11 cellular contexts compared by ENCODE assay signal in the genomic region with DNA sequence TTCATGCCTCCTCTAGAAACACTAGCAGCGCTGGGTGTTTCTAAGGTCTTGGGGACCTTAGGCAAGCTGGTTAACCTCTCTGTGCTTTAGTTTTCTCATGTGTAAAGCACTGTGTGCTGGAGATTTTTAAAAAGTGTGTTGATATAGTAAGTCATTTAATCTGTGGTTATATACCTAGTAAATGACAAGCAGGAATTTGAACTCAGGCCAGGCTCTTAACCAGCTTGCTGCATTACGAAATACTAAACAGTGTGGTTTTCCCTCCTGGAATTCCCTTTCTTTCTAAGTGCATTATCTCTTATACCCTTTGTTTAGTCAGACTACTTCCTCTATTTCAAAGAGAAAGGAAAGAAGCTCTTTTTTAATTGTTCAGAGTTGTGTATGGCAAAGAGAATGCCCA. TPM values are rescaled to one million over a fixed set of nuclear protein-coding genes. Genes with fewer than 3 reads are reported as not detected.
DNase-seq lines count a peak whose midpoint lies in the region; ATAC-seq and TF ChIP-seq lines count a peak whose summit lies in the region.
"Had no signal": no experiment of that assay in that cellular context is flagged by ENCODE, and none has a peak within 500 bp of the region (broad histone marks: within the 10 kb centered on the region; RNA-seq: fewer than 3 reads in every experiment).

No MANE protein-coding gene starts in this region.

- H3K9me3 ChIP-seq in sigmoid colon: no peaks in the 10 kb centered on the region
- no peaks in the 10 kb centered on the region for H3K9me3 ChIP-seq in vagina
- H3K9me3 ChIP-seq: heart right ventricle had no signal

- ATAC-seq in T-cell (replicated peaks in 1 of 4): no peak
- ATAC-seq: heart right ventricle had no signal

- no peak for TF ChIP-seq EP300 in sigmoid colon (IDR thresholded peaks at IDR 0.05)

- peak; percentile 23 for DNase-seq in Calu3
- peak; percentile 96 for DNase-seq in NCI-H226
- DNase-seq in endothelial cell (ENCODE audit: low spot score): no peak
- peak; percentile 56 for DNase-seq in non-pigmented ciliary epithelial cell (ENCODE audit: low read depth)
- no peak for DNase-seq in cerebellar nuclear complex (lab: John Stamatoyannopoulos, UW)
- no peak for DNase-seq in sigmoid colon
- no peak for DNase-seq in T-cell
- no peak for DNase-seq in vagina (ENCODE audit: extremely low spot score in 2 of 2)
- DNase-seq: activated B cell treated with CpG ODN at 0.5 μM for 24 hours, heart right ventricle, NCI-H82 had no signal

- H3K27ac ChIP-seq in sigmoid colon (peak overlapping the region in 2 of 4 donors; percentile 27 to 36), vagina (no peak overlapping the region)
- H3K27ac ChIP-seq: heart right ventricle had no signal

- no peak for TF ChIP-seq POLR2A in sigmoid colon (IDR thresholded peaks at IDR 0.05)
- TF ChIP-seq POLR2A in vagina (IDR thresholded peaks at IDR 0.05): no peak

- H3K9me3 Mint-ChIP-seq in Calu3 (ENCODE audit: low read depth, unreplicated experiment): no peaks in the 10 kb centered on the region
- no peaks in the 10 kb centered on the region for H3K9me3 Mint-ChIP-seq in endothelial cell (ENCODE audit: unreplicated experiment)
- H3K9me3 Mint-ChIP-seq in T-cell: no peaks in the 10 kb centered on the region
- H3K9me3 Mint-ChIP-seq: activated B cell treated with CpG ODN at 0.5 μM for 24 hours had no signal

- POLR2A ChIA-PET in T-cell (lab: Charles Lee): interaction anchor here in 1 of 2 donors (0.7 kb wide), 1 partner anchor 277 kb away, joined by 3 read pairs; no protein-coding TSS in a partner anchor

- H3K4me3 Mint-ChIP-seq in Calu3 (ENCODE audit: low read depth, unreplicated experiment): no peak overlapping the region
- no peak overlapping the region for H3K4me3 Mint-ChIP-seq in endothelial cell (ENCODE audit: unreplicated experiment)
- no peak overlapping the region for H3K4me3 Mint-ChIP-seq in T-cell
- H3K4me3 Mint-ChIP-seq: activated B cell treated with CpG ODN at 0.5 μM for 24 hours had no signal

- TF ChIP-seq CTCF in Calu3 (IDR thresholded peaks at IDR 0.05; ENCODE audit: unreplicated experiment): no peak
- no peak for TF ChIP-seq CTCF in endothelial cell (IDR thresholded peaks at IDR 0.05; ENCODE audit: unreplicated experiment)
- TF ChIP-seq CTCF in sigmoid colon (IDR thresholded peaks at IDR 0.05): no peak
- no peak for TF ChIP-seq CTCF in vagina (IDR thresholded peaks at IDR 0.05)

- no peak overlapping the region for H3K4me3 ChIP-seq in sigmoid colon
- no peak overlapping the region for H3K4me3 ChIP-seq in vagina
- H3K4me3 ChIP-seq: heart right ventricle had no signal

- intact Hi-C loops in Calu3 (cut with micrococcal nuclease; ENCODE audit: unreplicated experiment): loop anchor here (1.0 kb wide), 1 partner anchor 128 kb away; no protein-coding TSS in a partner anchor
- intact Hi-C loops in sigmoid colon (cut with DNase I): no loop called here
- intact Hi-C loops in vagina (cut with DNase I): loop anchor here (5.0 kb wide), 1 partner anchor 281 kb away; no protein-coding TSS in a partner anchor

- WGBS in sigmoid colon, 2 donors: 29 to 46% methylated on average over 2 of the region's 2 CpGs

- peaks cover 9% of the 10 kb centered on the region for H3K4me1 Mint-ChIP-seq in Calu3 (ENCODE audit: low read depth, unreplicated experiment)
- H3K4me1 Mint-ChIP-seq in endothelial cell (ENCODE audit: unreplicated experiment): peaks cover 46% of the 10 kb centered on the region
- no peaks in the 10 kb centered on the region for H3K4me1 Mint-ChIP-seq in T-cell
- H3K4me1 Mint-ChIP-seq: activated B cell treated with CpG ODN at 0.5 μM for 24 hours had no signal

- H3K4me1 ChIP-seq in sigmoid colon (peaks cover 0 to 56% (median 36%) of the 10 kb centered on the region in 4 donors), vagina (peaks cover 52% of the 10 kb centered on the region)

- H3K27ac Mint-ChIP-seq in Calu3 (ENCODE audit: unreplicated experiment) (no peak overlapping the region), endothelial cell (ENCODE audit: unreplicated experiment) (peak overlapping the region; percentile 90), T-cell (no peak overlapping the region)
- H3K27ac Mint-ChIP-seq: activated B cell treated with CpG ODN at 0.5 μM for 24 hours had no signal

- H3K27me3 ChIP-seq in sigmoid colon (no peaks in the 10 kb centered on the region), vagina (no peaks in the 10 kb centered on the region)

- H3K36me3 ChIP-seq in sigmoid colon (no peaks in the 10 kb centered on the region), vagina (no peaks in the 10 kb centered on the region)
- H3K36me3 ChIP-seq: heart right ventricle had no signal

- H3K36me3 Mint-ChIP-seq in Calu3 (ENCODE audit: insufficient read depth, unreplicated experiment): no peaks in the 10 kb centered on the region
- H3K36me3 Mint-ChIP-seq in endothelial cell (ENCODE audit: low read depth, unreplicated experiment): no peaks in the 10 kb centered on the region
- H3K36me3 Mint-ChIP-seq in T-cell: no peaks in the 10 kb centered on the region

- CTCF ChIA-PET in Calu3 (lab: Charles Lee) (interaction anchor here (1.1 to 1.7 kb wide), 3 partner anchors 14 to 357 kb away, joined by 5 to 6 read pairs (median 5); no protein-coding TSS in a partner anchor), T-cell (lab: Charles Lee) (interaction anchor here (0.6 to 2.8 kb wide), 5 partner anchors 16 to 356 kb away, joined by 3 to 14 read pairs (median 3); no protein-coding TSS in a partner anchor)

- no TSS peak for BruUV-seq in Calu3 (replicated peaks; lab: Mats Ljungman, UMichigan)

- H3K27me3 Mint-ChIP-seq in Calu3 (ENCODE audit: unreplicated experiment) (no peaks in the 10 kb centered on the region), endothelial cell (ENCODE audit: unreplicated experiment) (no peaks in the 10 kb centered on the region), T-cell (peaks cover 2 to 6% of the 10 kb centered on the region in 2 donors)

RNA-seq across cellular contexts. Expression of a gene that starts 26.5 kb away (rescaled TPM):
- total RNA-seq in Calu3 (2022) (20.4 and 35.1 TPM in 2 replicates), endothelial cell (ENCODE audit: unreplicated experiment) (140 TPM), sigmoid colon (10 to 100 TPM; 19.3 to 42.1 (median 26.8) TPM), T-cell (10 to 100 TPM in 3 of 5 donors, 1 to 10 TPM in 2; 5.0 to 16.6 (median 10.2) TPM), vagina (21.9 TPM)
- polyA plus RNA-seq in sigmoid colon: 10 to 100 TPM in 1 of 3 donors, 1 to 10 TPM in 2; 9.0 to 56.5 (median 9.2) TPM

Comparison
In these comparisons a context has a peak if more than half of its experiments do, and no peak if none do; other contexts are left out.
1. DNase-seq: peak in Calu3 (single experiment), NCI-H226 (single experiment) and non-pigmented ciliary epithelial cell (single experiment); none in endothelial cell (single experiment), cerebellar nuclear complex (0 of 2), sigmoid colon (single experiment), T-cell (0 of 34) and vagina (0 of 2).